ENCODE assay signal across 8 cellular contexts in genomic region chr11:6319879-6320410, GRCh38. TPM values are rescaled to one million over a fixed set of nuclear protein-coding genes. Genes with fewer than 3 reads are reported as not detected.
DNase-seq lines count a peak whose midpoint lies in the region; ATAC-seq and TF ChIP-seq lines count a peak whose summit lies in the region.

No MANE protein-coding gene starts in this region.

- H3K4me1 Mint-ChIP-seq in effector memory CD8-positive, alpha-beta T cell (ENCODE audit: low read depth in 2 of 2) = peaks cover 4 to 11% of the 10 kb centered on the region in 2 donors

- peak overlapping the region; percentile 100 for H3K18ac ChIP-seq in mesenchymal stem cell (ENCODE audit: low read depth in 1 of 2, low read length in 2 of 2)

- peak overlapping the region; percentile 59 to 100 for H3K14ac ChIP-seq in mesenchymal stem cell (ENCODE audit: low read length in 2 of 2)

- peak overlapping the region; percentile 95 for H2AK5ac ChIP-seq in mesenchymal stem cell (ENCODE audit: low read length, severe bottlenecking)

- no peak overlapping the region for H3K27ac Mint-ChIP-seq in effector memory CD8-positive, alpha-beta T cell

- H3K4ac ChIP-seq in mesenchymal stem cell (ENCODE audit: low read depth in 1 of 2, low read length in 2 of 2) = peak overlapping the region; percentile 100

- H3K9me3 ChIP-seq in HEK293 (ENCODE audit: control insufficient read depth, insufficient read depth, low read depth, low read length) (no peaks in the 10 kb centered on the region), mesenchymal stem cell (ENCODE audit: control insufficient read depth, low read length) (no peaks in the 10 kb centered on the region), testis (no peaks in the 10 kb centered on the region)

- TF ChIP-seq POLR2A in testis (IDR thresholded peaks at IDR 0.05) = no peak

- H2BK12ac ChIP-seq in mesenchymal stem cell (ENCODE audit: low read length in 2 of 2) = peak overlapping the region in 1 of 2 experiments; percentile 98

- peak overlapping the region; percentile 97 for H2BK5ac ChIP-seq in mesenchymal stem cell (ENCODE audit: low read depth, low read length, poor library complexity, severe bottlenecking)

- no peaks in the 10 kb centered on the region for H3K36me3 Mint-ChIP-seq in effector memory CD8-positive, alpha-beta T cell (ENCODE audit: insufficient read depth)

- H3K4me1 ChIP-seq in HEK293 (ENCODE audit: control insufficient read depth, insufficient read depth, low read length) (no peaks in the 10 kb centered on the region), mesenchymal stem cell (ENCODE audit: control insufficient read depth, insufficient read depth, low read depth, low read length) (peaks cover 28% of the 10 kb centered on the region), testis (peaks cover 30% of the 10 kb centered on the region)

- H3K4me2 ChIP-seq in mesenchymal stem cell (ENCODE audit: low read length, poor library complexity, severe bottlenecking) = peak overlapping the region; percentile 94

- H3K36me3 ChIP-seq in HEK293 (ENCODE audit: control insufficient read depth in 2 of 2, insufficient read depth in 1 of 2, low read length in 2 of 2) (no peaks in the 10 kb centered on the region), mesenchymal stem cell (ENCODE audit: control insufficient read depth in 1 of 2, insufficient read depth in 2 of 2, low read depth in 1 of 2, low read length in 2 of 2) (peaks cover 0 to 16% of the 10 kb centered on the region in 2 experiments), testis (ENCODE audit: low read depth, missing control alignments) (no peaks in the 10 kb centered on the region)

- H3K79me1 ChIP-seq in mesenchymal stem cell (replicated peaks; ENCODE audit: low read length, poor library complexity, severe bottlenecking) = peaks cover 4% of the 10 kb centered on the region

- H3K23ac ChIP-seq in mesenchymal stem cell (ENCODE audit: low read length in 2 of 2) = peak overlapping the region in 1 of 2 experiments; percentile 100

- H2BK15ac ChIP-seq in mesenchymal stem cell (ENCODE audit: low read depth, poor library complexity, severe bottlenecking) = peak overlapping the region; percentile 78

- ATAC-seq in SK-N-SH treated with all-trans-retinoic acid at 6 μM for 48 hours = peak; percentile 54
- peak; percentile 39 for ATAC-seq in effector memory CD8-positive, alpha-beta T cell (replicated peaks)

- peak overlapping the region; percentile 99 for H3K9ac ChIP-seq in mesenchymal stem cell (ENCODE audit: low read length)

- POLR2A ChIA-PET in HEK293 (lab: Yijun Ruan, JAX) = no interaction called here

- DNase-seq in effector memory CD8-positive, alpha-beta T cell = no peak
- peak; percentile 91 for DNase-seq in mesenchymal stem cell
- DNase-seq in testis = peak; percentile 94
- DNase-seq in putamen (ENCODE audit: low spot score) = no peak
- DNase-seq in GM19238 (ENCODE audit: insufficient read length, low spot score) = no peak

- H3K4me3 Mint-ChIP-seq in effector memory CD8-positive, alpha-beta T cell = peak overlapping the region in 1 of 2 donors; percentile 76

- peak overlapping the region; percentile 60 for H2AFZ ChIP-seq in mesenchymal stem cell (ENCODE audit: low read depth, low read length)

- H3K9me3 Mint-ChIP-seq in effector memory CD8-positive, alpha-beta T cell = no peaks in the 10 kb centered on the region

- no peak overlapping the region; the same call in 1 of the 2 replicates for H3K4me3 ChIP-seq in HEK293 (ENCODE audit: low read depth, low read length)
- peak overlapping the region; percentile 76 to 89 for H3K4me3 ChIP-seq in mesenchymal stem cell (ENCODE audit: insufficient read depth in 1 of 2, low read depth in 1 of 2, low read length in 2 of 2)
- H3K4me3 ChIP-seq in testis = peak overlapping the region; percentile 57 to 70

- TF ChIP-seq CTCF in GM12873 (IDR thresholded peaks at IDR 0.05; ENCODE audit: insufficient read depth, low read depth, low read length, missing control alignments) (peak; percentile 5), HEK293 (tag by site-specific recombination; IDR thresholded peaks at IDR 0.05) (no peak), testis (IDR thresholded peaks at IDR 0.05) (no peak)

- H3K27ac ChIP-seq in HEK293 (ENCODE audit: extremely low read depth, low read depth, low read length) (no peak overlapping the region), mesenchymal stem cell (ENCODE audit: low read length, poor library complexity, severe bottlenecking) (peak overlapping the region; percentile 96), testis (peak overlapping the region; percentile 93 to 98)

- H3K27me3 ChIP-seq in mesenchymal stem cell (ENCODE audit: control insufficient read depth in 1 of 2, insufficient read depth in 1 of 2, low read length in 2 of 2) (no peaks in the 10 kb centered on the region), testis (no peaks in the 10 kb centered on the region)

- H4K91ac ChIP-seq in mesenchymal stem cell (ENCODE audit: low read length) = peak overlapping the region; percentile 100

- peak overlapping the region; percentile 99 for H4K8ac ChIP-seq in mesenchymal stem cell (ENCODE audit: low read length)

- intact Hi-C loops in testis (cut with DNase I; ENCODE audit: low total_unique reads) = no loop called here

- peaks cover 66 to 91% of the 10 kb centered on the region in 2 donors for H3K27me3 Mint-ChIP-seq in effector memory CD8-positive, alpha-beta T cell

- WGBS in mesenchymal stem cell = 5% methylated on average over 27 of the region's 40 CpGs
- WGBS in testis, 2 donors = 0% methylated on average over 10 to 27 of the region's 40 CpGs

- H2BK120ac ChIP-seq in mesenchymal stem cell (ENCODE audit: low read depth, low read length) = peak overlapping the region; percentile 89

- CTCF ChIA-PET in HEK293 (lab: Yijun Ruan, JAX) = interaction anchor here (7.3 kb wide), 1 partner anchor 69 kb away, joined by 113 read pairs; no protein-coding TSS in a partner anchor

TF ChIP-seq in HEK293, 187 proteins besides CTCF, POLR2A, EP300 and RAD21:
- peak; percentile 87 for TF ChIP-seq KLF1 (tag by site-specific recombination; IDR thresholded peaks at IDR 0.05)
- TF ChIP-seq ZNF16 (tag by site-specific recombination; IDR thresholded peaks at IDR 0.05; ENCODE audit: low read depth) = no peak
- TF ChIP-seq ZNF768 (tag by site-specific recombination; IDR thresholded peaks at IDR 0.05) = no peak

TF ChIP-seq in SK-N-SH treated with all-trans-retinoic acid at 6 μM for 48 hours, 23 proteins besides CTCF, POLR2A, EP300 and RAD21 (continues in another document):
- no peak for TF ChIP-seq TSHZ2 (CRISPR knock-in tag; IDR thresholded peaks at IDR 0.05)
- TF ChIP-seq SNAI2 (CRISPR knock-in tag; IDR thresholded peaks at IDR 0.05) = no peak
- TF ChIP-seq ZNF8 (CRISPR knock-in tag; IDR thresholded peaks at IDR 0.05) = no peak
- TF ChIP-seq BACH2 (CRISPR knock-in tag; IDR thresholded peaks at IDR 0.05; ENCODE audit: borderline replicate concordance) = no peak
- no peak for TF ChIP-seq TOX (CRISPR knock-in tag; IDR thresholded peaks at IDR 0.05; ENCODE audit: borderline replicate concordance)
- TF ChIP-seq OSR1 (CRISPR knock-in tag; IDR thresholded peaks at IDR 0.05) = no peak
- TF ChIP-seq PPARA (CRISPR knock-in tag; IDR thresholded peaks at IDR 0.05; ENCODE audit: borderline replicate concordance) = no peak
- TF ChIP-seq, protein P1, sequence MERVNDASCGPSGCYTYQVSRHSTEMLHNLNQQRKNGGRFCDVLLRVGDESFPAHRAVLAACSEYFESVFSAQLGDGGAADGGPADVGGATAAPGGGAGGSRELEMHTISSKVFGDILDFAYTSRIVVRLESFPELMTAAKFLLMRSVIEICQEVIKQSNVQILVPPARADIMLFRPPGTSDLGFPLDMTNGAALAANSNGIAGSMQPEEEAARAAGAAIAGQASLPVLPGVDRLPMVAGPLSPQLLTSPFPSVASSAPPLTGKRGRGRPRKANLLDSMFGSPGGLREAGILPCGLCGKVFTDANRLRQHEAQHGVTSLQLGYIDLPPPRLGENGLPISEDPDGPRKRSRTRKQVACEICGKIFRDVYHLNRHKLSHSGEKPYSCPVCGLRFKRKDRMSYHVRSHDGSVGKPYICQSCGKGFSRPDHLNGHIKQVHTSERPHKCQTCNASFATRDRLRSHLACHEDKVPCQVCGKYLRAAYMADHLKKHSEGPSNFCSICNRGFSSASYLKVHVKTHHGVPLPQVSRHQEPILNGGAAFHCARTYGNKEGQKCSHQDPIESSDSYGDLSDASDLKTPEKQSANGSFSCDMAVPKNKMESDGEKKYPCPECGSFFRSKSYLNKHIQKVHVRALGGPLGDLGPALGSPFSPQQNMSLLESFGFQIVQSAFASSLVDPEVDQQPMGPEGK (CRISPR knock-in tag; IDR thresholded peaks at IDR 0.05; ENCODE audit: borderline replicate concordance) = no peak
- no peak for TF ChIP-seq ISL1 (CRISPR knock-in tag; IDR thresholded peaks at IDR 0.05)
- TF ChIP-seq ZFP3 (CRISPR knock-in tag; IDR thresholded peaks at IDR 0.05) = no peak
- no peak for TF ChIP-seq ARNTL (CRISPR knock-in tag; IDR thresholded peaks at IDR 0.05; ENCODE audit: borderline replicate concordance, low read depth)
- no peak for TF ChIP-seq ZFP30 (CRISPR knock-in tag; IDR thresholded peaks at IDR 0.05)

RNA-seq across cellular contexts. Expression of gene CAVIN3, which starts 0.4 kb away (rescaled TPM):
- 146 TPM for polyA plus RNA-seq in mesenchymal stem cell (2013, experiment 1 of 2)
- polyA plus RNA-seq in mesenchymal stem cell (2013, experiment 2 of 2) = 151 TPM
- 100 to 1,000 TPM; 103 to 177 TPM for total RNA-seq in testis
- 237 TPM for polyA plus RNA-seq in testis (ENCODE audit: insufficient read depth, low read depth, low replicate concordance)

Comparison
In these comparisons a context has a peak if more than half of its experiments do, and no peak if none do; other contexts are left out.
1. DNase-seq: peak in mesenchymal stem cell (single experiment) and testis (single experiment); none in effector memory CD8-positive, alpha-beta T cell (0 of 3), putamen (single experiment) and GM19238 (single experiment).